Comparison of ENCODE assay signal across 30 cellular contexts in genomic region chr15:47439870-47440155, GRCh38.
DNase-seq lines count a peak whose midpoint lies in the region; ATAC-seq and TF ChIP-seq lines count a peak whose summit lies in the region.
"Had no signal": no experiment of that assay in that cellular context is flagged by ENCODE, and none has a peak within 500 bp of the region (broad histone marks: within the 10 kb centered on the region; RNA-seq: fewer than 3 reads in every experiment).

No MANE protein-coding gene starts in this region.

- H2AFZ ChIP-seq in ACC112 (ENCODE audit: low read length, unreplicated experiment) (peak overlapping the region; percentile 25), IMR-90 (replicated peaks; ENCODE audit: low read length, poor library complexity) (no peak overlapping the region), H9 (ENCODE audit: low read length) (no peak overlapping the region)
- H2AFZ ChIP-seq: hepatocyte had no signal

- WGBS in IMR-90 (ENCODE audit: extremely low coverage in 2 of 2, insufficient read length in 1 of 2), 2 experiments = 16% methylated on average over 3 of the region's 4 CpGs; no CpG with 5 or more reads in 1 of the 2 experiments
- WGBS in esophagus muscularis mucosa = 28% methylated on average over 4 of the region's 4 CpGs
- no CpG with 5 or more reads among the region's 4 CpGs for WGBS in H9 (ENCODE audit: extremely low coverage, insufficient read length, low lambda C conversion rate)
- 32 to 45% methylated on average over 4 of the region's 4 CpGs for WGBS in tibial nerve, 2 donors

- no peak overlapping the region for H3T11ph ChIP-seq in H9 (ENCODE audit: low read length)

- H3K4ac ChIP-seq in IMR-90 (ENCODE audit: low read depth, low read length) (peak overlapping the region; percentile 87), H9 (ENCODE audit: low read depth, low read length) (no peak overlapping the region)

- H3K4me2 ChIP-seq in IMR-90 (ENCODE audit: low read depth, low read length) = peak overlapping the region; percentile 34
- no peak overlapping the region for H3K4me2 ChIP-seq in H9 (ENCODE audit: insufficient read depth, insufficient read length, low read length)
- H3K4me2 ChIP-seq: hepatocyte had no signal

- H3K56ac ChIP-seq in IMR-90 (ENCODE audit: extremely low read depth, insufficient read depth, low read length) = peak overlapping the region; percentile 39; the same call in 1 of the 2 replicates
- H3K56ac ChIP-seq in H9 (ENCODE audit: insufficient read length, low read depth, low read length) = no peak overlapping the region

- H3K9me3 Mint-ChIP-seq in nephron (no peaks in the 10 kb centered on the region), H9 (peaks cover 0 to under 1% of the 10 kb centered on the region in 2 experiments; a peak in 1 of 5 replicates)

- TF ChIP-seq RAD21 in IMR-90 (IDR thresholded peaks at IDR 0.05; ENCODE audit: low read length) = no peak

- dilution Hi-C loops in IMR-90 (cut with HindIII; ENCODE audit: low sequenced_read_pairs, unreplicated experiment) = no loop called here

- no peak for DNase-seq in IMR-90
- no peak for DNase-seq in esophagus muscularis mucosa (ENCODE audit: extremely low spot score)
- DNase-seq in NCI-H748 treated with DMSO at 0.1 percent for 48 hours (lab: John Stamatoyannopoulos, UW) = no peak
- no peak for DNase-seq in H9
- no peak for DNase-seq in tibial nerve (ENCODE audit: low spot score in 2 of 2)
- DNase-seq: activated CD4-positive, CD25-positive, alpha-beta regulatory T cell treated with anti-CD3 and anti-CD28 coated beads, Interleukin-2, amount 50 U/mL, for 72 hours; activated CD8-positive, alpha-beta T cell treated with anti-CD3 and anti-CD28 coated beads for 36 hours; activated naive CD4-positive, alpha-beta T cell treated with anti-CD3 and anti-CD28 coated beads, Interleukin-2, amount 50 U/mL, for 16 hours; amygdala; Calu3; caudate nucleus; DMS79 treated with DMSO at 0.1 percent for 48 hours; left colon; naive B cell; NCI-H1417 treated with DMSO at 0.1 percent for 48 hours; NCI-H2081 treated with DMSO at 0.1 percent for 48 hours; NCI-H345; NCI-H774; small intestine; stimulated activated CD4-positive, alpha-beta T cell treated with anti-CD3 and anti-CD28 coated beads, Interleukin-1b, Interleukin-23, amount 100 ng/mL, for 48 hours; T-helper 2 cell; trophoblast cell had no signal

- no TSS peak for BruUV-seq in IMR-90 (replicated peaks; lab: Mats Ljungman, UMichigan)

- H3K23ac ChIP-seq in IMR-90 (ENCODE audit: low read depth, low read length) (peak overlapping the region; percentile 80), H9 (ENCODE audit: insufficient read length, low read depth, low read length) (no peak overlapping the region)

- CTCF ChIA-PET in IMR-90 (lab: Yijun Ruan, JAX) = interaction anchor here (0.9 kb wide), 1 partner anchor 29 kb away, joined by 3 read pairs; no protein-coding TSS in a partner anchor

- H3K4me1 ChIP-seq in ACC112 (ENCODE audit: control insufficient read depth, insufficient read depth, low read length, unreplicated experiment) (peaks cover 23% of the 10 kb centered on the region), IMR-90 (ENCODE audit: control insufficient read depth, insufficient read depth, low read length) (peaks cover 21% of the 10 kb centered on the region), esophagus muscularis mucosa (peaks cover 0 to 34% (median 23%) of the 10 kb centered on the region in 4 donors), H9 (ENCODE audit: insufficient read depth, low read length) (no peaks in the 10 kb centered on the region; the same call in 1 of the 2 replicates), tibial nerve (peaks cover 0 to 5% (median 0%) of the 10 kb centered on the region in 4 donors)

- peak overlapping the region; percentile 83 for H2BK5ac ChIP-seq in IMR-90 (ENCODE audit: low read depth, low read length, poor library complexity, severe bottlenecking)
- no peak overlapping the region for H2BK5ac ChIP-seq in H9 (ENCODE audit: insufficient read length, low read length)

- H2AK5ac ChIP-seq in IMR-90 (ENCODE audit: low read depth, low read length) (peak overlapping the region; percentile 41; the same call in 1 of the 2 replicates), H9 (ENCODE audit: insufficient read length, low read length) (no peak overlapping the region)

- H3K9me3 ChIP-seq in IMR-90 (ENCODE audit: control insufficient read depth, insufficient read depth, low read length) = no peaks in the 10 kb centered on the region
- no peaks in the 10 kb centered on the region for H3K9me3 ChIP-seq in esophagus muscularis mucosa
- H3K9me3 ChIP-seq in H9 (ENCODE audit: control insufficient read depth, low read depth, low read length) = no peaks in the 10 kb centered on the region
- no peaks in the 10 kb centered on the region for H3K9me3 ChIP-seq in tibial nerve

- no peak overlapping the region for H2BK12ac ChIP-seq in H9 (ENCODE audit: insufficient read length, low read depth, low read length)

- TF ChIP-seq CTCF in IMR-90 (conservative IDR thresholded peaks at IDR 0.05; ENCODE audit: low read depth, low read length) (no peak), esophagus muscularis mucosa (IDR thresholded peaks at IDR 0.05) (no peak), nephron (IDR thresholded peaks at IDR 0.05; ENCODE audit: unreplicated experiment in 3 of 3) (no peak), H9 (conservative IDR thresholded peaks at IDR 0.05) (no peak), tibial nerve (IDR thresholded peaks at IDR 0.05) (no peak)

- H4K5ac ChIP-seq in IMR-90 (ENCODE audit: low read depth, low read length) (peak overlapping the region; percentile 82; the same call in 1 of the 2 replicates), H9 (ENCODE audit: insufficient read length, low read depth, low read length) (no peak overlapping the region)

- intact Hi-C loops in IMR-90 (cut with micrococcal nuclease) = loop anchor here (5.0 kb wide), 1 partner anchor 277 kb away; the partner anchor contains the start of gene SEMA6D
- intact Hi-C loops in esophagus muscularis mucosa (cut with DNase I) = no loop called here

- H3K36me3 Mint-ChIP-seq in nephron (ENCODE audit: low read depth) (no peaks in the 10 kb centered on the region), H9 (ENCODE audit: insufficient read depth in 1 of 3, low read depth in 3 of 3) (peaks cover 0 to 1% (median 0%) of the 10 kb centered on the region in 3 experiments; a peak in 3 of 7 replicates)
- H3K36me3 Mint-ChIP-seq: CD14-positive monocyte, naive B cell had no signal

- H2BK20ac ChIP-seq in IMR-90 (ENCODE audit: low read depth, low read length) = peak overlapping the region; percentile 96
- H2BK20ac ChIP-seq in H9 (ENCODE audit: low read depth, low read length, poor library complexity, severe bottlenecking) = no peak overlapping the region

- ATAC-seq in IMR-90 (ENCODE audit: low read depth) (no peak), HG03025 (IDR thresholded peaks at IDR 0.05; ENCODE audit: low FRiP score, unreplicated experiment) (no peak)
- ATAC-seq: activated CD8-positive, alpha-beta T cell treated with anti-CD3 and anti-CD28 coated beads for 36 hours; activated T-helper 17 cell treated with anti-CD3 and anti-CD28 coated beads, Interleukin-2, amount 50 U/mL, for 72 hours; HCT116; left colon had no signal

- H3K18ac ChIP-seq in IMR-90 (ENCODE audit: low read depth, low read length) (peak overlapping the region; percentile 91), H9 (ENCODE audit: insufficient read length, low read depth, low read length) (no peak overlapping the region)

- in situ Hi-C loops in IMR-90 (cut with MboI; ENCODE audit: low sequenced_read_pairs) = no loop called here

- H4K8ac ChIP-seq in IMR-90 (ENCODE audit: low read depth in 2 of 2, low read length in 2 of 2) = peak overlapping the region; percentile 77 to 86
- H4K8ac ChIP-seq in H9 (replicated peaks; ENCODE audit: insufficient read length, low read depth, low read length) = no peak overlapping the region

- peaks cover 10% of the 10 kb centered on the region for H3K4me1 Mint-ChIP-seq in nephron
- H3K4me1 Mint-ChIP-seq in H9 = peaks cover 16 to 17% of the 10 kb centered on the region in 2 experiments
- H3K4me1 Mint-ChIP-seq: activated T-helper 17 cell treated with anti-CD3 and anti-CD28 coated beads, Interleukin-2, amount 50 U/mL, for 72 hours; CD14-positive monocyte; naive B cell had no signal

- no peaks in the 10 kb centered on the region for H4K20me1 ChIP-seq in IMR-90 (ENCODE audit: insufficient read depth, low read length)
- no peaks in the 10 kb centered on the region for H4K20me1 ChIP-seq in H9 (ENCODE audit: control insufficient read depth, insufficient read depth, insufficient read length)

- H3K27me3 ChIP-seq in ACC112 (ENCODE audit: insufficient read depth, low read length) (no peaks in the 10 kb centered on the region), IMR-90 (ENCODE audit: control insufficient read depth, insufficient read depth, low read length) (no peaks in the 10 kb centered on the region), esophagus muscularis mucosa (no peaks in the 10 kb centered on the region), H9 (ENCODE audit: insufficient read depth, low read length) (no peaks in the 10 kb centered on the region), tibial nerve (no peaks in the 10 kb centered on the region)
- H3K27me3 ChIP-seq: hepatocyte had no signal

- H3K27me3 Mint-ChIP-seq in nephron (ENCODE audit: low read depth) = no peaks in the 10 kb centered on the region
- no peaks in the 10 kb centered on the region for H3K27me3 Mint-ChIP-seq in H9 (ENCODE audit: low read depth)
- H3K27me3 Mint-ChIP-seq: activated CD8-positive, alpha-beta T cell treated with anti-CD3 and anti-CD28 coated beads for 36 hours; activated T-helper 17 cell treated with anti-CD3 and anti-CD28 coated beads, Interleukin-2, amount 50 U/mL, for 72 hours; naive B cell had no signal

- H3K79me1 ChIP-seq in IMR-90 (ENCODE audit: low read depth in 1 of 2, low read length in 2 of 2) = no peaks in the 10 kb centered on the region; a peak in 1 of 4 replicates
- no peaks in the 10 kb centered on the region for H3K79me1 ChIP-seq in H9 (ENCODE audit: insufficient read depth, low read depth, low read length, poor library complexity, severe bottlenecking)

- H3K36me3 ChIP-seq in ACC112 (ENCODE audit: insufficient read depth, low read length) = no peaks in the 10 kb centered on the region
- H3K36me3 ChIP-seq in IMR-90 (ENCODE audit: control insufficient read depth, insufficient read depth, low read length) = no peaks in the 10 kb centered on the region
- no peaks in the 10 kb centered on the region for H3K36me3 ChIP-seq in esophagus muscularis mucosa
- no peaks in the 10 kb centered on the region for H3K36me3 ChIP-seq in tibial nerve

- H3K14ac ChIP-seq in IMR-90 (replicated peaks; ENCODE audit: low read depth, low read length) (peak overlapping the region; percentile 92), H9 (ENCODE audit: insufficient read depth, low read length) (no peak overlapping the region)

- H3K27ac Mint-ChIP-seq in nephron (peak overlapping the region in 2 of 3 experiments; percentile 11), H9 (no peak overlapping the region)
- H3K27ac Mint-ChIP-seq: activated CD8-positive, alpha-beta T cell treated with anti-CD3 and anti-CD28 coated beads for 36 hours; activated T-helper 17 cell treated with anti-CD3 and anti-CD28 coated beads, Interleukin-2, amount 50 U/mL, for 72 hours; CD14-positive monocyte; naive B cell had no signal

- TF ChIP-seq POLR2A in IMR-90 (IDR thresholded peaks at IDR 0.05; ENCODE audit: low read depth, low read length) (no peak), esophagus muscularis mucosa (IDR thresholded peaks at IDR 0.05; ENCODE audit: low read depth) (no peak), tibial nerve (IDR thresholded peaks at IDR 0.05) (no peak)

- no peak for TF ChIP-seq EP300 in esophagus muscularis mucosa (IDR thresholded peaks at IDR 0.05)
- TF ChIP-seq EP300 in tibial nerve (IDR thresholded peaks at IDR 0.05) = no peak

- H2BK120ac ChIP-seq in IMR-90 (ENCODE audit: low read depth, low read length) (peak overlapping the region; percentile 93), H9 (ENCODE audit: low read depth, low read length, poor library complexity, severe bottlenecking) (no peak overlapping the region)

- H2BK15ac ChIP-seq in IMR-90 (ENCODE audit: low read depth, low read length) (peak overlapping the region; percentile 69; the same call in 2 of the 3 replicates), H9 (ENCODE audit: low read depth, low read length) (no peak overlapping the region)

- H3K4me3 Mint-ChIP-seq in nephron (no peak overlapping the region), H9 (no peak overlapping the region)
- H3K4me3 Mint-ChIP-seq: activated CD8-positive, alpha-beta T cell treated with anti-CD3 and anti-CD28 coated beads for 36 hours; activated T-helper 17 cell treated with anti-CD3 and anti-CD28 coated beads, Interleukin-2, amount 50 U/mL, for 72 hours; CD14-positive monocyte; naive B cell had no signal

- peak overlapping the region; percentile 62 for H2AK9ac ChIP-seq in IMR-90 (replicated peaks; ENCODE audit: low read depth, low read length, poor library complexity)

- 0 out of 2 replicates have a peak overlapping the region, but pooled peaks have one; percentile 24 for H3K4me3 ChIP-seq in ACC112 (ENCODE audit: low read depth, low read length)
- no peak overlapping the region for H3K4me3 ChIP-seq in IMR-90 (ENCODE audit: insufficient read depth, low read depth, low read length)
- H3K4me3 ChIP-seq in esophagus muscularis mucosa = no peak overlapping the region
- no peak overlapping the region for H3K4me3 ChIP-seq in tibial nerve
- H3K4me3 ChIP-seq: hepatocyte had no signal

- H3K79me2 ChIP-seq in ACC112 (ENCODE audit: control insufficient read depth, insufficient read depth, low read length, unreplicated experiment) = no peaks in the 10 kb centered on the region
- no peaks in the 10 kb centered on the region for H3K79me2 ChIP-seq in H9 (ENCODE audit: insufficient read depth, low read length)
- H3K79me2 ChIP-seq: hepatocyte had no signal

- POLR2A ChIA-PET in IMR-90 (lab: Charles Lee; ENCODE audit: unreplicated experiment) = no interaction called here

- peak overlapping the region; percentile 88 for H4K91ac ChIP-seq in IMR-90 (ENCODE audit: insufficient read depth, low read depth, low read length)
- no peak overlapping the region for H4K91ac ChIP-seq in H9 (ENCODE audit: insufficient read length, low read depth, low read length)

- H3K23me2 ChIP-seq in H9 (ENCODE audit: insufficient read length, low read depth, low read length, poor library complexity, severe bottlenecking) = no peaks in the 10 kb centered on the region

- H3K9ac ChIP-seq in IMR-90 (ENCODE audit: low read depth, low read length) = no peak overlapping the region
- H3K9ac ChIP-seq in H9 (ENCODE audit: extremely low read depth, insufficient read length, low read length) = no peak overlapping the region

- H3K27ac ChIP-seq in ACC112 (ENCODE audit: low read depth, low read length) (peak overlapping the region; percentile 42), IMR-90 (ENCODE audit: insufficient read depth, low read length) (peak overlapping the region; percentile 48), esophagus muscularis mucosa (replicated peaks in 1 of 4) (peak overlapping the region in 3 of 4 donors; percentile 22 to 65 (median 49)), H9 (ENCODE audit: insufficient read length, low read depth, low read length) (no peak overlapping the region), tibial nerve (peak overlapping the region in 1 of 4 donors; percentile 0)
- H3K27ac ChIP-seq: hepatocyte, RWPE1 had no signal

- H3K9me1 ChIP-seq in IMR-90 (ENCODE audit: insufficient read depth, low read length) = peaks cover 3% of the 10 kb centered on the region

Comparison
In these comparisons a context has a peak if more than half of its experiments do, and no peak if none do; other contexts are left out.
1. H3K27ac Mint-ChIP-seq: peak in nephron (2 of 3); none in H9 (0 of 3).